1 cellular context compared by ENCODE assay signal in genomic region chr4:185662030-185662778, GRCh38.
TF ChIP-seq lines count a peak whose summit lies in the region.

No MANE protein-coding gene starts in this region.

TF ChIP-seq in WTC11, 78 proteins besides CTCF, POLR2A, EP300 and RAD21 (continued from another document):
- no peak for TF ChIP-seq ZNF512 (CRISPR knock-in tag; IDR thresholded peaks at IDR 0.05; ENCODE audit: borderline replicate concordance)
